In the genomic region with DNA sequence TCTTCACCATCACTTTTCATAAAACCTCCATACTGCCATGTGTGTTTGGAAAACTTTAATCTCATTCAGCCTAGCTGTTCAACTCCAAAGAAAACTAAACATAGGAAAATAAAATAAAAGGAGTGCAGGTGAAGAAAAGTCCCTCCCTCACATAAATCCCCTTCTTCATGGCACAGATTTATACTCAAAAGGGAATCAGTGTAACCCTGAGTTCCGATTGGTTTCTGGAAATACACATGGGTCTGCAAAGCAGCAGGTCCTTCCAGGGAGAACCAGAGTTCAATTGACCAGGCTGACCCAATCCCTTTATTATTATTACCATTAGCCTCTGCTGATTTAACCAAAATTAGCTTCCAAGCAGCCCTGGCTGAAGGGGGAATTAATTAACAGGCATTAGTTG, we compare ENCODE assay signal across 16 cellular contexts. TPM values are rescaled to one million over a fixed set of nuclear protein-coding genes. Genes with fewer than 3 reads are reported as not detected.
A peak's percentile ranks its signal among the peaks of the same experiment; 100 is the strongest.
DNase-seq lines count a peak whose midpoint lies in the region; ATAC-seq and TF ChIP-seq lines count a peak whose summit lies in the region.
"Had no signal": no experiment of that assay in that cellular context is flagged by ENCODE, and none has a peak within 500 bp of the region (broad histone marks: within the 10 kb centered on the region; RNA-seq: fewer than 3 reads in every experiment).

No MANE protein-coding gene starts in this region.

- H3K27me3 ChIP-seq in left ventricle myocardium inferior (ENCODE audit: low read depth), result peaks cover 100% of the 10 kb centered on the region
- no peaks in the 10 kb centered on the region for H3K27me3 ChIP-seq in esophagus (ENCODE audit: control insufficient read depth in 1 of 2, insufficient read depth in 2 of 2, low read length in 2 of 2)
- peaks cover 100% of the 10 kb centered on the region for H3K27me3 ChIP-seq in neural progenitor cell
- H3K27me3 ChIP-seq in upper lobe of right lung, result peaks cover 29% of the 10 kb centered on the region
- H3K27me3 ChIP-seq in foreskin keratinocyte, result peaks cover 97% of the 10 kb centered on the region

- no peak overlapping the region for H3K4me2 ChIP-seq in neural progenitor cell

- H3K36me3 Mint-ChIP-seq in neural progenitor cell, result no peaks in the 10 kb centered on the region

- H3K9me3 ChIP-seq in left ventricle myocardium inferior (replicated peaks), result no peaks in the 10 kb centered on the region
- H3K9me3 ChIP-seq in esophagus (ENCODE audit: control insufficient read depth in 2 of 2, insufficient read depth in 1 of 2, low read depth in 1 of 2, low read length in 1 of 2), result no peaks in the 10 kb centered on the region
- H3K9me3 ChIP-seq in neural progenitor cell (ENCODE audit: low read depth), result no peaks in the 10 kb centered on the region
- H3K9me3 ChIP-seq in upper lobe of right lung, result no peaks in the 10 kb centered on the region

- TF ChIP-seq CTCF in left ventricle myocardium inferior (IDR thresholded peaks at IDR 0.05; ENCODE audit: borderline replicate concordance) (no peak), neural progenitor cell (IDR thresholded peaks at IDR 0.05) (no peak), upper lobe of right lung (IDR thresholded peaks at IDR 0.05) (no peak), foreskin keratinocyte (conservative IDR thresholded peaks at IDR 0.05) (no peak)

- H3K27me3 Mint-ChIP-seq in neural progenitor cell (ENCODE audit: insufficient read depth, low read depth), result peaks cover 92% of the 10 kb centered on the region

- H3K79me2 ChIP-seq in neural progenitor cell (ENCODE audit: low read depth), result no peaks in the 10 kb centered on the region

- H3F3A ChIP-seq in neural progenitor cell (ENCODE audit: low read depth), result peaks cover 11% of the 10 kb centered on the region

- intact Hi-C loops in left ventricle myocardium inferior (cut with micrococcal nuclease) (no loop called here), cardiac septum (cut with DNase I) (no loop called here), upper lobe of right lung (cut with DNase I) (no loop called here)

- peak overlapping the region; percentile 25 for H3K4me3 Mint-ChIP-seq in neural progenitor cell

- DNase-seq in left ventricle myocardium inferior (no peak), cardiac septum (ENCODE audit: low spot score) (no peak), neural progenitor cell (ENCODE audit: low spot score) (no peak), upper lobe of right lung (no peak), foreskin keratinocyte (no peak)
- DNase-seq: activated T-cell treated with anti-CD3 and anti-CD28 coated beads for 4 hours; NCI-H510A; retina; stimulated activated naive CD4-positive, alpha-beta T cell; T-helper 1 cell had no signal

- H3K36me3 ChIP-seq in left ventricle myocardium inferior (no peaks in the 10 kb centered on the region), esophagus (ENCODE audit: control insufficient read depth in 2 of 2, insufficient read depth in 2 of 2, low read length in 1 of 2) (peaks cover 0 to 6% of the 10 kb centered on the region in 2 donors), neural progenitor cell (no peaks in the 10 kb centered on the region), upper lobe of right lung (no peaks in the 10 kb centered on the region)

- H2AFZ ChIP-seq in neural progenitor cell (replicated peaks), result no peak overlapping the region

- H3K27ac Mint-ChIP-seq in neural progenitor cell, result no peak overlapping the region

- peaks cover 4% of the 10 kb centered on the region for H3K9me3 Mint-ChIP-seq in neural progenitor cell

- no peak for ATAC-seq in upper lobe of right lung
- no peak for ATAC-seq in foreskin keratinocyte
- no peak for ATAC-seq in GM21619 (IDR thresholded peaks at IDR 0.05; ENCODE audit: unreplicated experiment)
- no peak for ATAC-seq in GM19328 (IDR thresholded peaks at IDR 0.05; ENCODE audit: unreplicated experiment)
- ATAC-seq: activated CD4-positive, CD25-positive, alpha-beta regulatory T cell treated with anti-CD3 and anti-CD28 coated beads, Interleukin-2, amount 50 U/mL, for 24 hours had no signal

- no peak overlapping the region for H3K9ac ChIP-seq in neural progenitor cell

- peak overlapping the region; percentile 59 for H3K4me3 ChIP-seq in left ventricle myocardium inferior
- H3K4me3 ChIP-seq in esophagus (ENCODE audit: low read depth in 1 of 2, low read length in 2 of 2), result peak overlapping the region in 1 of 2 donors; percentile 55
- no peak overlapping the region for H3K4me3 ChIP-seq in neural progenitor cell
- H3K4me3 ChIP-seq in upper lobe of right lung, result peak overlapping the region; percentile 46

- peaks cover 95% of the 10 kb centered on the region for H4K20me1 ChIP-seq in neural progenitor cell (ENCODE audit: low read depth)

- 39 to 54% methylated on average over 1 of the region's 1 CpG for WGBS in esophagus, 2 donors

- peaks cover 19% of the 10 kb centered on the region for H3K4me1 ChIP-seq in left ventricle myocardium inferior
- H3K4me1 ChIP-seq in esophagus (ENCODE audit: control insufficient read depth in 2 of 2, insufficient read depth in 2 of 2, low read length in 1 of 2), result peaks cover 3 to 4% of the 10 kb centered on the region in 2 donors
- no peaks in the 10 kb centered on the region for H3K4me1 ChIP-seq in neural progenitor cell
- peaks cover 8% of the 10 kb centered on the region for H3K4me1 ChIP-seq in upper lobe of right lung
- no peaks in the 10 kb centered on the region for H3K4me1 ChIP-seq in foreskin keratinocyte

- H3K4me1 Mint-ChIP-seq in neural progenitor cell, result no peaks in the 10 kb centered on the region

- peak overlapping the region; percentile 46 for H3K27ac ChIP-seq in left ventricle myocardium inferior (replicated peaks)
- peak overlapping the region; percentile 44 to 91 for H3K27ac ChIP-seq in esophagus (ENCODE audit: low read depth in 2 of 2, low read length in 1 of 2)
- no peak overlapping the region for H3K27ac ChIP-seq in neural progenitor cell
- peak overlapping the region; percentile 55 for H3K27ac ChIP-seq in upper lobe of right lung
- no peak overlapping the region for H3K27ac ChIP-seq in foreskin keratinocyte

RNA-seq across cellular contexts. Expression of gene HOXB2, which starts 8.9 kb away (rescaled TPM):
- total RNA-seq in left ventricle myocardium inferior (1.9 TPM), cardiac septum (4.9 TPM), neural progenitor cell (ENCODE audit: low replicate concordance) (not detected in 2 replicates), upper lobe of right lung (11.0 TPM), foreskin keratinocyte (0.41 and 0.74 TPM in 2 replicates)
- polyA plus RNA-seq in esophagus (10 to 100 TPM; 11.3 to 18.9 TPM), foreskin keratinocyte (1.2 and 1.3 TPM in 2 replicates)
- total RNA-seq: frontal cortex had no signal

RNA-seq across cellular contexts. Expression of gene HOXB1, which starts 23.0 kb away (rescaled TPM):
- total RNA-seq in left ventricle myocardium inferior, result not detected
- not detected for total RNA-seq in cardiac septum
- 1 to 10 TPM in 1 of 2 donors, under 1 TPM in 1; 0.29 to 1.0 TPM for polyA plus RNA-seq in esophagus
- total RNA-seq in neural progenitor cell (ENCODE audit: low replicate concordance), result not detected in 2 replicates
- total RNA-seq in upper lobe of right lung, result not detected
- not detected in 2 replicates for total RNA-seq in foreskin keratinocyte
- not detected in 2 replicates for polyA plus RNA-seq in foreskin keratinocyte
- total RNA-seq: frontal cortex, mucosa of gallbladder had no signal

RNA-seq across cellular contexts. Expression of gene HOXB4, which starts 24.3 kb away (rescaled TPM):
- total RNA-seq in left ventricle myocardium inferior (0.25 TPM), cardiac septum (1.6 TPM), neural progenitor cell (ENCODE audit: low replicate concordance) (not detected in 2 replicates), upper lobe of right lung (4.9 TPM), foreskin keratinocyte (0.03 and 0.04 TPM in 2 replicates)
- polyA plus RNA-seq in esophagus (1 to 10 TPM; 1.8 to 4.2 TPM), foreskin keratinocyte (0.03 and 0.04 TPM in 2 replicates)
- total RNA-seq: frontal cortex had no signal

RNA-seq across cellular contexts. Expression of gene HOXB3, which starts 36.2 kb away (rescaled TPM):
- 0.91 TPM for total RNA-seq in left ventricle myocardium inferior
- 4.2 TPM for total RNA-seq in cardiac septum
- 10 to 100 TPM in 1 of 2 donors, 1 to 10 TPM in 1; 6.3 to 12.7 TPM for polyA plus RNA-seq in esophagus
- not detected in 2 replicates for total RNA-seq in neural progenitor cell (ENCODE audit: low replicate concordance)
- total RNA-seq in upper lobe of right lung, result 13.3 TPM
- total RNA-seq in foreskin keratinocyte, result 0.04 and 0.48 TPM in 2 replicates
- 0.02 and 0.09 TPM in 2 replicates for polyA plus RNA-seq in foreskin keratinocyte
- total RNA-seq: frontal cortex had no signal

RNA-seq across cellular contexts. Expression of gene HOXB5, which starts 39.7 kb away (rescaled TPM):
- total RNA-seq in left ventricle myocardium inferior (not detected), cardiac septum (not detected), neural progenitor cell (ENCODE audit: low replicate concordance) (not detected in 2 replicates), upper lobe of right lung (4.4 TPM), foreskin keratinocyte (not detected in 2 replicates)
- polyA plus RNA-seq in esophagus (under 1 TPM; 0.09 to 0.10 TPM), foreskin keratinocyte (not detected in 2 replicates)
- total RNA-seq: frontal cortex had no signal

Comparison
In these comparisons a context has a peak if more than half of its experiments do, and no peak if none do; other contexts are left out.
1. H3K27ac ChIP-seq: peak in left ventricle myocardium inferior (single experiment), esophagus (2 of 2) and upper lobe of right lung (single experiment); none in neural progenitor cell (single experiment) and foreskin keratinocyte (single experiment).